14 cellular contexts compared by ENCODE assay signal in the genomic region with DNA sequence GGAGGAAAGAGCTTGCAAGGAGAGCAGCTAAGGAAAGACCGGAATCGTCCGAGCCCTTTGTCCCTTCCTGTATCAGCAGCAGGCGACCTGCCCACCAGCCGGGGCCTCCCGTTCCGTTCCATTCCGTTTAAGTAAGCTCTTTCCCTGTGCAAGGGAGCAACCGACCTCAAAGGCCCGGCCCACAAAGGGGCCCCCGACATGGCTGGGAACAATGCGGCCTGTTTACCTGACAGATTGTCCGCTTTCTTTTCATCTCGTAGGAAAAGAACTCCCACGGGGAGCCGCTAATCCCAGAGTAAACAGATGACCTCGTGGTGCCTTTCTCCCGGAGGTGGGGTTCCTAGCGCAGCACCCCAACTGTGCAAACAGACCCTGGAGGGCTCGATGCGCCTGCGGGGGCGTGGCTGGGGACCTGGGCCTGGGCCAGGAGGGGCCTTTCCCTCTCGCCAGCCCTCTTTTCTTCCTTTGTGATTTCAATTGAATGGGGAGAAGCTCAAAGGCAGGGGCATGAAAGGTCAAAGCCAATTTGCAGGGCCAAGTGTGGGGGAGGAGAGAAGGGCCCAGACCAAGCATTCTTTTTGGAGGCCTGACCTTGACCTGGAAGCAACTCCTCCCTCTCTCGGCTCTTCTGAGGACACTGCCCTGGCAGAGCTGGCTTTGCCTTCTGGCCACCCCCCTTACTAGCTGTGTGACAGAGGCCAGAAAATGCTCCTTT.
A peak's percentile ranks its signal among the peaks of the same experiment; 100 is the strongest.
DNase-seq lines count a peak whose midpoint lies in the region; ATAC-seq, FAIRE-seq and TF ChIP-seq lines count a peak whose summit lies in the region.
"Had no signal": no experiment of that assay in that cellular context is flagged by ENCODE, and none has a peak within 500 bp of the region (broad histone marks: within the 10 kb centered on the region; RNA-seq: fewer than 3 reads in every experiment).

No MANE protein-coding gene starts in this region.

- H3K23me2 ChIP-seq in H1 (ENCODE audit: low read depth, low read length), result no peaks in the 10 kb centered on the region; the same call in 1 of the 2 replicates

- no peaks in the 10 kb centered on the region for H3K4me1 Mint-ChIP-seq in stimulated activated naive CD8-positive, alpha-beta T cell treated with anti-CD3 and anti-CD28 coated beads, Interleukin-15, amount 100 ng/mL, for 72 hours
- H3K4me1 Mint-ChIP-seq: activated naive CD8-positive, alpha-beta T cell treated with anti-CD3 and anti-CD28 coated beads, Interleukin-2, amount 50 U/mL, for 24 hours; B cell had no signal

- H3K4me3 ChIP-seq in H1 (ENCODE audit: extremely low read depth in 1 of 4, insufficient read depth in 2 of 4, low read depth in 3 of 4, low read length in 4 of 4), result peak overlapping the region in 2 of 4 experiments; percentile 14 to 30; a peak in 3 of 8 replicates
- H3K4me3 ChIP-seq in neuronal stem cell (ENCODE audit: low read length in 2 of 2), result no peak overlapping the region

- no peak overlapping the region for H4K8ac ChIP-seq in H1 (ENCODE audit: extremely low read depth, insufficient read depth, low read length)
- no peak overlapping the region for H4K8ac ChIP-seq in neuronal stem cell (ENCODE audit: low read depth, low read length)

- peaks cover 11 to 38% of the 10 kb centered on the region in 2 experiments for H4K20me1 ChIP-seq in H1 (replicated peaks in 1 of 2; ENCODE audit: control insufficient read depth in 1 of 2, insufficient read depth in 2 of 2, low read length in 2 of 2)

- H3K4me1 ChIP-seq in H1 (replicated peaks in 1 of 4; ENCODE audit: control insufficient read depth in 3 of 4, insufficient read depth in 4 of 4, low read length in 3 of 4), result peaks cover 5 to 13% (median 8%) of the 10 kb centered on the region in 4 experiments
- H3K4me1 ChIP-seq in neuronal stem cell (ENCODE audit: control insufficient read depth in 2 of 2, insufficient read depth in 1 of 2, low read depth in 1 of 2, low read length in 2 of 2), result peaks cover 11 to 13% of the 10 kb centered on the region in 2 donors

- no peaks in the 10 kb centered on the region for H3K79me2 ChIP-seq in H1 (ENCODE audit: control insufficient read depth in 1 of 2, insufficient read depth in 2 of 2, low read length in 2 of 2)

- H3K18ac ChIP-seq in H1 (ENCODE audit: extremely low read depth, low read length), result no peak overlapping the region; the same call in 1 of the 2 replicates
- no peak overlapping the region for H3K18ac ChIP-seq in neuronal stem cell (ENCODE audit: low read length)

- no peak overlapping the region for H4K5ac ChIP-seq in H1 (ENCODE audit: insufficient read length, low read depth, low read length)

- H2BK12ac ChIP-seq in H1 (ENCODE audit: low read depth, low read length) (no peak overlapping the region), neuronal stem cell (ENCODE audit: low read length) (no peak overlapping the region)

- no peak overlapping the region for H3K4me3 Mint-ChIP-seq in stimulated activated naive CD8-positive, alpha-beta T cell treated with anti-CD3 and anti-CD28 coated beads, Interleukin-15, amount 100 ng/mL, for 72 hours
- H3K4me3 Mint-ChIP-seq: activated naive CD8-positive, alpha-beta T cell treated with anti-CD3 and anti-CD28 coated beads, Interleukin-2, amount 50 U/mL, for 24 hours; B cell; dendritic cell treated with granulocyte-macrophage colony-stimulating factor and Interleukin-4, amounts not matched to agents 40 ng/mL and 50 ng/mL, for 4 days had no signal

- no peak overlapping the region for H2AFZ ChIP-seq in H1 (ENCODE audit: low read length)
- H2AFZ ChIP-seq in neuronal stem cell (ENCODE audit: low read length), result peak overlapping the region; percentile 18

- no peak overlapping the region for H4K91ac ChIP-seq in H1 (replicated peaks; ENCODE audit: insufficient read length, low read length)
- no peak overlapping the region for H4K91ac ChIP-seq in neuronal stem cell (ENCODE audit: low read depth, low read length, poor library complexity)

- H3K14ac ChIP-seq in H1 (ENCODE audit: insufficient read length), result no peak overlapping the region
- H3K14ac ChIP-seq in neuronal stem cell (ENCODE audit: low read length), result no peak overlapping the region

- TF ChIP-seq RAD21 in H1 (IDR thresholded peaks at IDR 0.05 in 1 of 2, conservative IDR thresholded peaks at IDR 0.05 in 1 of 2; ENCODE audit: low read depth in 2 of 2, low read length in 2 of 2), result no peak

- no peak overlapping the region for H3K27ac Mint-ChIP-seq in stimulated activated naive CD8-positive, alpha-beta T cell treated with anti-CD3 and anti-CD28 coated beads, Interleukin-15, amount 100 ng/mL, for 72 hours
- H3K27ac Mint-ChIP-seq: activated naive CD8-positive, alpha-beta T cell treated with anti-CD3 and anti-CD28 coated beads, Interleukin-2, amount 50 U/mL, for 24 hours; B cell; dendritic cell treated with granulocyte-macrophage colony-stimulating factor and Interleukin-4, amounts not matched to agents 40 ng/mL and 50 ng/mL, for 4 days had no signal

- H2BK120ac ChIP-seq in H1 (replicated peaks; ENCODE audit: low read depth, low read length) (no peak overlapping the region), neuronal stem cell (ENCODE audit: low read depth, low read length) (no peak overlapping the region)

- H2AK5ac ChIP-seq in H1 (ENCODE audit: low read depth, low read length) (no peak overlapping the region), neuronal stem cell (ENCODE audit: low read depth, low read length) (no peak overlapping the region)

- no peak overlapping the region for H2BK20ac ChIP-seq in H1 (ENCODE audit: low read length)

- ATAC-seq in GM18519 (IDR thresholded peaks at IDR 0.05; ENCODE audit: low FRiP score, unreplicated experiment), result no peak
- ATAC-seq in GM18870 (IDR thresholded peaks at IDR 0.05; ENCODE audit: unreplicated experiment), result no peak
- ATAC-seq in stimulated activated naive CD8-positive, alpha-beta T cell treated with anti-CD3 and anti-CD28 coated beads, Interleukin-15, amount 100 ng/mL, for 72 hours, result no peak
- ATAC-seq: activated naive CD8-positive, alpha-beta T cell treated with anti-CD3 and anti-CD28 coated beads, Interleukin-2, amount 50 U/mL, for 24 hours; left lobe of liver had no signal

- H3K4ac ChIP-seq in H1 (replicated peaks; ENCODE audit: insufficient read length, low read depth, low read length), result no peak overlapping the region
- no peak overlapping the region for H3K4ac ChIP-seq in neuronal stem cell (ENCODE audit: low read length)

- H3K56ac ChIP-seq in H1 (replicated peaks; ENCODE audit: insufficient read length, low read depth, low read length), result no peak overlapping the region

- POLR2A ChIA-PET in H1 (lab: Charles Lee; ENCODE audit: partially characterized antibody), result interaction anchor here (0.9 to 1.4 kb wide), 7 partner anchors 23 to 609 kb away, joined by 3 to 4 read pairs (median 4); no protein-coding TSS in a partner anchor

- H3K9me3 ChIP-seq in H1 (ENCODE audit: insufficient read depth in 2 of 2, low read depth in 1 of 2, low read length in 1 of 2), result no peaks in the 10 kb centered on the region
- H3K9me3 ChIP-seq in neuronal stem cell (replicated peaks in 1 of 2; ENCODE audit: control insufficient read depth in 2 of 2, insufficient read depth in 1 of 2, low read depth in 1 of 2, low read length in 2 of 2), result no peaks in the 10 kb centered on the region

- no peak overlapping the region for H2BK5ac ChIP-seq in H1 (ENCODE audit: low read depth, low read length)
- H2BK5ac ChIP-seq in neuronal stem cell (ENCODE audit: low read length), result no peak overlapping the region

- no peaks in the 10 kb centered on the region for H3K9me3 Mint-ChIP-seq in stimulated activated naive CD8-positive, alpha-beta T cell treated with anti-CD3 and anti-CD28 coated beads, Interleukin-15, amount 100 ng/mL, for 72 hours
- H3K9me3 Mint-ChIP-seq: activated naive CD8-positive, alpha-beta T cell treated with anti-CD3 and anti-CD28 coated beads, Interleukin-2, amount 50 U/mL, for 24 hours; dendritic cell treated with granulocyte-macrophage colony-stimulating factor and Interleukin-4, amounts not matched to agents 40 ng/mL and 50 ng/mL, for 4 days had no signal

- TF ChIP-seq POLR2A in H1 (IDR thresholded peaks at IDR 0.05; ENCODE audit: control extremely low read depth in 1 of 2, low read depth in 2 of 2, low read length in 2 of 2), result no peak

- peaks cover 9% of the 10 kb centered on the region for H3K27me3 Mint-ChIP-seq in stimulated activated naive CD8-positive, alpha-beta T cell treated with anti-CD3 and anti-CD28 coated beads, Interleukin-15, amount 100 ng/mL, for 72 hours
- H3K27me3 Mint-ChIP-seq: activated naive CD8-positive, alpha-beta T cell treated with anti-CD3 and anti-CD28 coated beads, Interleukin-2, amount 50 U/mL, for 24 hours had no signal

- no peak for TF ChIP-seq CTCF in H1 (IDR thresholded peaks at IDR 0.05; ENCODE audit: control extremely low read depth in 1 of 3, insufficient read depth in 1 of 3, low read depth in 1 of 3, low read length in 3 of 3)

- WGBS in H1 (ENCODE audit: extremely low coverage in 1 of 2, insufficient coverage in 1 of 2, insufficient read length in 1 of 2, insufficient replicate concordance in 2 of 2, low coverage in 1 of 2, low lambda C conversion rate in 2 of 2, missing lambda C conversion rate in 1 of 2), 2 experiments, result 1% methylated on average over 23 of the region's 25 CpGs; no CpG with 5 or more reads in 1 of the 2 experiments
- no CpG with 5 or more reads among the region's 25 CpGs for WGBS in neuronal stem cell (ENCODE audit: extremely low coverage in 2 of 2, insufficient read length in 2 of 2, insufficient replicate concordance in 1 of 2), 2 donors

- no peaks in the 10 kb centered on the region for H3K36me3 ChIP-seq in H1 (ENCODE audit: control insufficient read depth in 2 of 4, insufficient read depth in 4 of 4, low read length in 3 of 4)
- no peaks in the 10 kb centered on the region for H3K36me3 ChIP-seq in neuronal stem cell (replicated peaks in 1 of 2; ENCODE audit: control insufficient read depth in 2 of 2, insufficient read depth in 2 of 2, low read length in 2 of 2)

- H3K23ac ChIP-seq in H1 (ENCODE audit: insufficient read length) (no peak overlapping the region), neuronal stem cell (ENCODE audit: low read depth, low read length, poor library complexity) (no peak overlapping the region)

- FAIRE-seq in H1 (lab: Jason Lieb, UNC), result peak; percentile 68

- H3K4me2 ChIP-seq in H1 (ENCODE audit: insufficient read depth in 1 of 2, low read depth in 2 of 2, low read length in 2 of 2) (peak overlapping the region; percentile 34 to 52), neuronal stem cell (ENCODE audit: insufficient read depth, low read length, poor library complexity, severe bottlenecking) (peak overlapping the region; percentile 54)

- H3K9ac ChIP-seq in H1 (replicated peaks in 1 of 4; ENCODE audit: extremely low read depth in 1 of 4, low read depth in 3 of 4, low read length in 3 of 4) (no peak overlapping the region), neuronal stem cell (ENCODE audit: low read depth, low read length, poor library complexity) (no peak overlapping the region)

- DNase-seq in DMS53 treated with DMSO at 0.1 percent for 48 hours (lab: John Stamatoyannopoulos, UW; ENCODE audit: unreplicated experiment) (peak; percentile 89), NCI-H146 (lab: John Stamatoyannopoulos, UW) (peak; percentile 91), H1 (ENCODE audit: low read depth in 1 of 2, low spot score in 2 of 2) (peak; percentile 84 to 89), neuronal stem cell (ENCODE audit: low spot score) (peak; percentile 51), GF-D8 (lab: John Stamatoyannopoulos, UW) (no peak)
- DNase-seq in stimulated activated naive CD8-positive, alpha-beta T cell treated with anti-CD3 and anti-CD28 coated beads, Interleukin-15, amount 100 ng/mL, for 72 hours, result no peak
- DNase-seq: activated CD8-positive, alpha-beta memory T cell treated with anti-CD3 and anti-CD28 coated beads, Interleukin-2, amount 50 U/mL, for 48 hours; activated naive CD8-positive, alpha-beta T cell treated with anti-CD3 and anti-CD28 coated beads, Interleukin-2, amount 50 U/mL, for 24 hours; NCI-H526 treated with DMSO at 0.1 percent for 48 hours had no signal

- no peak overlapping the region for H3K27ac ChIP-seq in H1 (ENCODE audit: low read depth, low read length)
- no peak overlapping the region for H3K27ac ChIP-seq in neuronal stem cell (replicated peaks; ENCODE audit: low read length)

- H2BK15ac ChIP-seq in H1 (ENCODE audit: low read length) (no peak overlapping the region), neuronal stem cell (ENCODE audit: low read length) (no peak overlapping the region)

- H3K79me1 ChIP-seq in H1 (ENCODE audit: low read depth, low read length) (no peaks in the 10 kb centered on the region), neuronal stem cell (ENCODE audit: low read depth, low read length) (no peaks in the 10 kb centered on the region)

- peak in 1 of 2 experiments; percentile 60; a peak in 1 of 3 replicates for TF ChIP-seq EP300 in H1 (IDR thresholded peaks at IDR 0.05; ENCODE audit: borderline replicate concordance in 1 of 2, low read depth in 2 of 2, low read length in 2 of 2)

- H3K27me3 ChIP-seq in H1 (replicated peaks in 1 of 4; ENCODE audit: control insufficient read depth in 3 of 4, extremely low read depth in 1 of 4, insufficient read depth in 3 of 4, low read length in 3 of 4), result peaks cover 90 to 98% (median 95%) of the 10 kb centered on the region in 4 experiments
- H3K27me3 ChIP-seq in neuronal stem cell (ENCODE audit: control insufficient read depth in 3 of 3, insufficient read depth in 3 of 3, low read depth in 1 of 3, low read length in 3 of 3), result peaks cover 0 to 91% (median 74%) of the 10 kb centered on the region in 3 experiments

- CTCF ChIA-PET in H1 (lab: Charles Lee; ENCODE audit: partially characterized antibody), result interaction anchor here (0.6 to 3.8 kb wide), 26 partner anchors 9 to 241 kb away, joined by 3 to 16 read pairs (median 5); no protein-coding TSS in a partner anchor

Comparison
In these comparisons a context has a peak if more than half of its experiments do, and no peak if none do; other contexts are left out.
1. DNase-seq: peak in DMS53 treated with DMSO at 0.1 percent for 48 hours (single experiment), NCI-H146 (single experiment), H1 (2 of 2) and neuronal stem cell (single experiment); none in GF-D8 (single experiment) and stimulated activated naive CD8-positive, alpha-beta T cell treated with anti-CD3 and anti-CD28 coated beads, Interleukin-15, amount 100 ng/mL, for 72 hours (0 of 2).